Comparison of ENCODE assay signal across 1 cellular context in the genomic region with DNA sequence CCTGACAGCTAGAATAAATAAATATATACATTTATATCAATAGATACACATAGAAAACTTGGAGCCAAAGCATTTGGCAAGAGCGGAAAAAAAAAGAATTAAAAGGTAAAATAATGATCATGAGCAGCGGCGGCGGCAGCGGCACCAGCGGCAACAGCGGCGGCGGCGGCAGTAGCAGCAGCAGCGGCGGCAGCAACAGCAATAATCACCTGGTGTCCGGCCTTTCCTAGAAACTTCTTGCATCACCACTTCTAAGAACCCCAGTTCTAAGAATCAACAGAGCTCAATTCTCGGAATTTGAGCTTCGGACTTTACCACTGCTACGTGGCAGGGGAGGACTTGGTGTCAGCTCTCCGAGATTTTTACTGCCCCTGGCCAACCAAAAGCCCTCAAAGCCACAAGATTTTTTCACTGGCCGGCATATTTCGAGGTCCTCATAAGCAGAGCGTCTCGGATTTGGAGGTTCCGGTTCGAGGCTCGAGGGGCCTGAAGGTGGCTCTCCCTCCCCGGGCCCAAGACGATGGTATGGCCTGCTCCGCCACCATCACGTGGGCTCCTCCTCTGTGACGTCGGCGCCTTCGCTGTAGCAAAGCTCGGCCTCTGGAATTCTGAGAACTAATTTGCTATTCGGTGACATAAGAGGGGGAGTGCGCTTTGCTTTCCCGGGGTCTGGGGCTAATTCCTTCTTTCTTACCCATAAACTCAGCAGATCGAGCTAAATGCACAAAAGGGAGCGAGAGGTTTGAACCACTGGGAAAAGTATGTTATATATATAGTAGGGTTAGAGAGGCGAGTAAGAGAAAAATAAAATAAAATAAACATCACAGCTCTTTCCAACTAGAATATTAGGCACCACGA.
A peak's percentile ranks its signal among the peaks of the same experiment; 100 is the strongest.
TF ChIP-seq lines count a peak whose summit lies in the region.

A gene (minus strand): TSS at position 268 of the 858 bp plus-strand sequence. CDS start 11,775 bp downstream, outside the sequence.

TF ChIP-seq in Ishikawa, 13 proteins besides CTCF, POLR2A, EP300 and RAD21 (continued from another document):
- TF ChIP-seq, protein P1, sequence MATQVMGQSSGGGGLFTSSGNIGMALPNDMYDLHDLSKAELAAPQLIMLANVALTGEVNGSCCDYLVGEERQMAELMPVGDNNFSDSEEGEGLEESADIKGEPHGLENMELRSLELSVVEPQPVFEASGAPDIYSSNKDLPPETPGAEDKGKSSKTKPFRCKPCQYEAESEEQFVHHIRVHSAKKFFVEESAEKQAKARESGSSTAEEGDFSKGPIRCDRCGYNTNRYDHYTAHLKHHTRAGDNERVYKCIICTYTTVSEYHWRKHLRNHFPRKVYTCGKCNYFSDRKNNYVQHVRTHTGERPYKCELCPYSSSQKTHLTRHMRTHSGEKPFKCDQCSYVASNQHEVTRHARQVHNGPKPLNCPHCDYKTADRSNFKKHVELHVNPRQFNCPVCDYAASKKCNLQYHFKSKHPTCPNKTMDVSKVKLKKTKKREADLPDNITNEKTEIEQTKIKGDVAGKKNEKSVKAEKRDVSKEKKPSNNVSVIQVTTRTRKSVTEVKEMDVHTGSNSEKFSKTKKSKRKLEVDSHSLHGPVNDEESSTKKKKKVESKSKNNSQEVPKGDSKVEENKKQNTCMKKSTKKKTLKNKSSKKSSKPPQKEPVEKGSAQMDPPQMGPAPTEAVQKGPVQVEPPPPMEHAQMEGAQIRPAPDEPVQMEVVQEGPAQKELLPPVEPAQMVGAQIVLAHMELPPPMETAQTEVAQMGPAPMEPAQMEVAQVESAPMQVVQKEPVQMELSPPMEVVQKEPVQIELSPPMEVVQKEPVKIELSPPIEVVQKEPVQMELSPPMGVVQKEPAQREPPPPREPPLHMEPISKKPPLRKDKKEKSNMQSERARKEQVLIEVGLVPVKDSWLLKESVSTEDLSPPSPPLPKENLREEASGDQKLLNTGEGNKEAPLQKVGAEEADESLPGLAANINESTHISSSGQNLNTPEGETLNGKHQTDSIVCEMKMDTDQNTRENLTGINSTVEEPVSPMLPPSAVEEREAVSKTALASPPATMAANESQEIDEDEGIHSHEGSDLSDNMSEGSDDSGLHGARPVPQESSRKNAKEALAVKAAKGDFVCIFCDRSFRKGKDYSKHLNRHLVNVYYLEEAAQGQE (IDR thresholded peaks at IDR 0.05; ENCODE audit: low read depth) = no peak
- TF ChIP-seq, protein P2, sequence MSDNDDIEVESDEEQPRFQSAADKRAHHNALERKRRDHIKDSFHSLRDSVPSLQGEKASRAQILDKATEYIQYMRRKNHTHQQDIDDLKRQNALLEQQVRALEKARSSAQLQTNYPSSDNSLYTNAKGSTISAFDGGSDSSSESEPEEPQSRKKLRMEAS (IDR thresholded peaks at IDR 0.05) = peak; percentile 50
- TF ChIP-seq CEBPB (IDR thresholded peaks at IDR 0.05) (peak; percentile 96), TEAD4 (IDR thresholded peaks at IDR 0.05) (peak; percentile 75), ZBTB7A (IDR thresholded peaks at IDR 0.05; ENCODE audit: low read depth) (no peak), TAF1 (IDR thresholded peaks at IDR 0.05; ENCODE audit: low read depth) (peak; percentile 92; the same call in 1 of the 2 replicates), CREB1 (IDR thresholded peaks at IDR 0.05; ENCODE audit: low read depth) (peak; percentile 86), TCF12 (IDR thresholded peaks at IDR 0.05; ENCODE audit: low read depth) (peak; percentile 59; the same call in 1 of the 2 replicates), FOXM1 (IDR thresholded peaks at IDR 0.05; ENCODE audit: borderline replicate concordance, low read depth) (no peak; the same call in none of the 2 replicates), YY1 (IDR thresholded peaks at IDR 0.05; ENCODE audit: low read depth) (no peak; the same call in 1 of the 2 replicates), EGR1 (IDR thresholded peaks at IDR 0.05) (no peak)
- TF ChIP-seq, protein P3, sequence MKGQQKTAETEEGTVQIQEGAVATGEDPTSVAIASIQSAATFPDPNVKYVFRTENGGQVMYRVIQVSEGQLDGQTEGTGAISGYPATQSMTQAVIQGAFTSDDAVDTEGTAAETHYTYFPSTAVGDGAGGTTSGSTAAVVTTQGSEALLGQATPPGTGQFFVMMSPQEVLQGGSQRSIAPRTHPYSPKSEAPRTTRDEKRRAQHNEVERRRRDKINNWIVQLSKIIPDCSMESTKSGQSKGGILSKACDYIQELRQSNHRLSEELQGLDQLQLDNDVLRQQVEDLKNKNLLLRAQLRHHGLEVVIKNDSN (IDR thresholded peaks at IDR 0.05) = peak; percentile 99
